In the genomic region with DNA sequence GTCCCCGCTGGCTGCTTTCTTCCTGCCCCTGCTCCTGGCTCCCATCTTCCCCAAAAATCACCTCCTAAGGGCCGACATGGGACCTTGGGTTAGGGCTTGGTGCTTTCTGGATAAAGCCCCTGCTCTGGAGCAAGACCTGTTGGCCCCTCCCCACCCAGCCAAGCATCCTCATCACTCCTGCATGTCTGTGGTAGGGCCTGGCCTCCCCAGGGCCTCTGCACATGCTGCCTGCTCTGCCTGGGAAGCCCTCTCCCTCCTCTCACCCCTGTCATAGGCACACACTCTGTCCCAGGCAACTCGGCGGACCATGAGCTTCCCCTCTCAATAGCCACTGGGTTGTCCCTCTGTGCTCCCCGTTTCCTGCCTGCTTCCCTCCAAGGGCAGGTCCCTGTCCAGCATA, we compare ENCODE assay signal across 31 cellular contexts.
"Had no signal": no experiment of that assay in that cellular context is flagged by ENCODE, and none has a peak within 500 bp of the region (broad histone marks: within the 10 kb centered on the region; RNA-seq: fewer than 3 reads in every experiment).

No MANE protein-coding gene starts in this region.

- H3K4me1 Mint-ChIP-seq: activated B cell treated with CpG ODN at 0.5 μM for 24 hours; activated T-helper 17 cell treated with anti-CD3 and anti-CD28 coated beads, Interleukin-2, amount 50 U/mL, for 72 hours had no signal

- H3K4me3 ChIP-seq: esophagus muscularis mucosa, gastrocnemius medialis had no signal

- H3K9me3 Mint-ChIP-seq: activated B cell treated with CpG ODN at 0.5 μM for 24 hours; activated CD8-positive, alpha-beta T cell treated with anti-CD3 and anti-CD28 coated beads for 36 hours; activated T-cell treated with anti-CD3 and anti-CD28 coated beads, Interleukin-2, amount 50 U/mL, for 4 hours; activated T-helper 17 cell treated with anti-CD3 and anti-CD28 coated beads, Interleukin-2, amount 50 U/mL, for 72 hours; central memory CD8-positive, alpha-beta T cell; effector memory CD8-positive, alpha-beta T cell; T-cell; T-helper 1 cell treated with Interleukin-12 subunit alpha and Interleukin-12 subunit beta and Interleukin-4 antibody, amounts not matched to agents 30 μg/mL and 1 μg/mL, for 36 hours had no signal

- H3K27me3 ChIP-seq: brain microvascular endothelial cell had no signal

- H3K4me3 Mint-ChIP-seq: activated B cell treated with CpG ODN at 0.5 μM for 24 hours; activated CD8-positive, alpha-beta T cell treated with anti-CD3 and anti-CD28 coated beads for 36 hours; activated naive CD8-positive, alpha-beta T cell; activated T-cell treated with anti-CD3 and anti-CD28 coated beads, Interleukin-2, amount 50 U/mL, for 4 hours; activated T-helper 17 cell treated with anti-CD3 and anti-CD28 coated beads, Interleukin-2, amount 50 U/mL, for 72 hours; central memory CD8-positive, alpha-beta T cell; effector memory CD8-positive, alpha-beta T cell; T-cell; T-helper 1 cell treated with Interleukin-12 subunit alpha and Interleukin-12 subunit beta and Interleukin-4 antibody, amounts not matched to agents 30 μg/mL and 1 μg/mL, for 36 hours had no signal

- H3K9me3 ChIP-seq: esophagus muscularis mucosa, gastrocnemius medialis had no signal

- H3K36me3 ChIP-seq: brain microvascular endothelial cell, esophagus muscularis mucosa, gastrocnemius medialis, WERI-Rb-1 had no signal

- ATAC-seq: activated CD4-positive, CD25-positive, alpha-beta regulatory T cell treated with anti-CD3 and anti-CD28 coated beads, Interleukin-2, amount 50 U/mL, for 24 hours; activated CD8-positive, alpha-beta T cell treated with anti-CD3 and anti-CD28 coated beads for 36 hours; activated T-cell treated with anti-CD3 and anti-CD28 coated beads, Interleukin-2, amount 50 U/mL, for 4 hours; activated T-helper 17 cell treated with anti-CD3 and anti-CD28 coated beads, Interleukin-2, amount 50 U/mL, for 72 hours; effector memory CD8-positive, alpha-beta T cell; foreskin keratinocyte; gastrocnemius medialis; T-cell had no signal

- H3K36me3 Mint-ChIP-seq: activated naive CD8-positive, alpha-beta T cell; T-cell had no signal

- H3K27ac Mint-ChIP-seq: activated B cell treated with CpG ODN at 0.5 μM for 24 hours; activated CD8-positive, alpha-beta T cell treated with anti-CD3 and anti-CD28 coated beads for 36 hours; activated naive CD8-positive, alpha-beta T cell; activated T-helper 17 cell treated with anti-CD3 and anti-CD28 coated beads, Interleukin-2, amount 50 U/mL, for 72 hours; T-cell; T-helper 1 cell treated with Interleukin-12 subunit alpha and Interleukin-12 subunit beta and Interleukin-4 antibody, amounts not matched to agents 30 μg/mL and 1 μg/mL, for 36 hours had no signal

- H3K27me3 Mint-ChIP-seq: activated naive CD8-positive, alpha-beta T cell; activated T-helper 17 cell treated with anti-CD3 and anti-CD28 coated beads, Interleukin-2, amount 50 U/mL, for 72 hours; central memory CD8-positive, alpha-beta T cell had no signal

- DNase-seq: activated B cell treated with CpG ODN at 0.5 μM for 24 hours; activated CD4-positive, alpha-beta T cell treated with anti-CD3 and anti-CD28 coated beads for 48 hours; activated CD4-positive, alpha-beta T cell treated with anti-CD3 and anti-CD28 coated beads, Interleukin-2, amount 50 U/mL, for 1 hour; activated CD4-positive, alpha-beta T cell treated with anti-CD3 and anti-CD28 coated beads, Interleukin-2, amount 50 U/mL, for 48 hours; activated CD8-positive, alpha-beta memory T cell treated with anti-CD3 and anti-CD28 coated beads for 24 hours; activated CD8-positive, alpha-beta T cell treated with anti-CD3 and anti-CD28 coated beads for 36 hours; activated effector memory CD4-positive, alpha-beta T cell treated with Interleukin-2 at 50 U/mL for 16 hours; activated gamma-delta T cell treated with Interleukin-2 at 50 U/mL for 16 hours; activated naive CD4-positive, alpha-beta T cell treated with anti-CD3 and anti-CD28 coated beads, Interleukin-2, amount 50 U/mL, for 16 hours; activated naive CD4-positive, alpha-beta T cell treated with Interleukin-2 at 50 U/mL for 16 hours; activated T-cell treated with anti-CD3 and anti-CD28 coated beads, Interleukin-2, amount 50 U/mL, for 4 hours; amniotic stem cell; anterior cingulate cortex; brain microvascular endothelial cell; cortex of kidney; dermis blood vessel endothelial cell; effector CD4-positive, alpha-beta T cell; effector memory CD8-positive, alpha-beta T cell; erythroblast; foreskin keratinocyte; gastrocnemius medialis; SW 1271; T-cell; T-helper 9 cell; WERI-Rb-1 had no signal

- H3K4me1 ChIP-seq: foreskin keratinocyte, gastrocnemius medialis had no signal

- H3K27ac ChIP-seq: brain microvascular endothelial cell, esophagus muscularis mucosa, foreskin keratinocyte, gastrocnemius medialis, WERI-Rb-1 had no signal
